13 cellular contexts compared by ENCODE assay signal in genomic region chr11:6203327-6203726, GRCh38. TPM values are rescaled to one million over a fixed set of nuclear protein-coding genes. Genes with fewer than 3 reads are reported as not detected.
DNase-seq lines count a peak whose midpoint lies in the region; ATAC-seq and TF ChIP-seq lines count a peak whose summit lies in the region.
"Had no signal": no experiment of that assay in that cellular context is flagged by ENCODE, and none has a peak within 500 bp of the region (broad histone marks: within the 10 kb centered on the region; RNA-seq: fewer than 3 reads in every experiment).

No MANE protein-coding gene starts in this region.

- H3K27ac ChIP-seq in testis: no peak overlapping the region
- H3K27ac ChIP-seq: transverse colon had no signal

- H3K9me3 ChIP-seq in testis: no peaks in the 10 kb centered on the region
- H3K9me3 ChIP-seq: transverse colon had no signal

- H3K4me1 Mint-ChIP-seq in activated T-cell treated with anti-CD3 and anti-CD28 coated beads, Interleukin-2, amount 50 U/mL, for 72 hours (ENCODE audit: low read depth): peaks cover 45% of the 10 kb centered on the region
- H3K4me1 Mint-ChIP-seq in stimulated activated naive B cell treated with anti-CD40 and anti-IgM and Interleukin-4, amounts not matched to agents 10 μg/mL and 1 μg/mL and 100 μg/mL, for 72 hours: peaks cover 8 to 13% of the 10 kb centered on the region in 2 donors

- peaks cover 1 to 2% of the 10 kb centered on the region in 2 donors for H3K36me3 Mint-ChIP-seq in activated T-cell treated with anti-CD3 and anti-CD28 coated beads, Interleukin-2, amount 50 U/mL, for 72 hours (ENCODE audit: insufficient read depth in 2 of 2)
- H3K36me3 Mint-ChIP-seq in stimulated activated naive B cell treated with anti-CD40 and anti-IgM and Interleukin-4, amounts not matched to agents 10 μg/mL and 1 μg/mL and 100 μg/mL, for 72 hours: peaks cover 18 to 27% of the 10 kb centered on the region in 2 donors

- H3K27me3 Mint-ChIP-seq in activated T-cell treated with anti-CD3 and anti-CD28 coated beads, Interleukin-2, amount 50 U/mL, for 72 hours (ENCODE audit: low read depth): peaks cover 3% of the 10 kb centered on the region
- no peaks in the 10 kb centered on the region for H3K27me3 Mint-ChIP-seq in stimulated activated naive B cell treated with anti-CD40 and anti-IgM and Interleukin-4, amounts not matched to agents 10 μg/mL and 1 μg/mL and 100 μg/mL, for 72 hours

- no peak overlapping the region for H3K4me3 ChIP-seq in testis
- H3K4me3 ChIP-seq: transverse colon had no signal

- no peaks in the 10 kb centered on the region for H3K27me3 ChIP-seq in testis
- H3K27me3 ChIP-seq: transverse colon had no signal

- H3K9me3 Mint-ChIP-seq in activated T-cell treated with anti-CD3 and anti-CD28 coated beads, Interleukin-2, amount 50 U/mL, for 72 hours: no peaks in the 10 kb centered on the region
- no peaks in the 10 kb centered on the region for H3K9me3 Mint-ChIP-seq in stimulated activated naive B cell treated with anti-CD40 and anti-IgM and Interleukin-4, amounts not matched to agents 10 μg/mL and 1 μg/mL and 100 μg/mL, for 72 hours
- H3K9me3 Mint-ChIP-seq: nephron progenitor cell had no signal

- TF ChIP-seq POLR2A in testis (IDR thresholded peaks at IDR 0.05): no peak

- no peak for TF ChIP-seq CTCF in testis (IDR thresholded peaks at IDR 0.05)

- H3K36me3 ChIP-seq in testis (ENCODE audit: low read depth, missing control alignments): no peaks in the 10 kb centered on the region

- H3K27ac Mint-ChIP-seq in activated T-cell treated with anti-CD3 and anti-CD28 coated beads, Interleukin-2, amount 50 U/mL, for 72 hours: peak overlapping the region; percentile 29
- H3K27ac Mint-ChIP-seq in stimulated activated naive B cell treated with anti-CD40 and anti-IgM and Interleukin-4, amounts not matched to agents 10 μg/mL and 1 μg/mL and 100 μg/mL, for 72 hours: no peak overlapping the region

- intact Hi-C loops in testis (cut with DNase I; ENCODE audit: low total_unique reads): no loop called here

- ATAC-seq in activated T-cell treated with anti-CD3 and anti-CD28 coated beads, Interleukin-2, amount 50 U/mL, for 72 hours (replicated peaks in 1 of 2): peak; percentile 27 to 33
- ATAC-seq in GM21737 (IDR thresholded peaks at IDR 0.05; ENCODE audit: unreplicated experiment): peak; percentile 63
- ATAC-seq in HG03520 (IDR thresholded peaks at IDR 0.05; ENCODE audit: unreplicated experiment): peak; percentile 52
- ATAC-seq in stimulated activated naive B cell treated with anti-CD40 and anti-IgM and Interleukin-4, amounts not matched to agents 10 μg/mL and 1 μg/mL and 100 μg/mL, for 72 hours (replicated peaks): peak; percentile 56 to 62

- DNase-seq in activated T-cell treated with anti-CD3 and anti-CD28 coated beads, Interleukin-2, amount 50 U/mL, for 72 hours: no peak
- DNase-seq in activated T-cell treated with anti-CD3 and anti-CD28 coated beads, Interleukin-2, amount 50 U/mL, for 1 hour: no peak
- DNase-seq in stimulated activated naive B cell treated with anti-CD40 and anti-IgM and Interleukin-4, amounts not matched to agents 10 μg/mL and 1 μg/mL and 100 μg/mL, for 72 hours: no peak
- no peak for DNase-seq in testis
- DNase-seq in NCI-H1436 (lab: John Stamatoyannopoulos, UW): no peak
- DNase-seq in SW 1271 (lab: John Stamatoyannopoulos, UW): no peak
- DNase-seq: activated gamma-delta T cell; nephron progenitor cell; stimulated activated CD4-positive, alpha-beta T cell treated with anti-CD3 and anti-CD28 coated beads, Interleukin-1b, Interleukin-23, amount 100 ng/mL, for 48 hours; transverse colon had no signal

- no peaks in the 10 kb centered on the region for H3K4me1 ChIP-seq in testis
- H3K4me1 ChIP-seq: transverse colon had no signal

- WGBS in testis, 2 donors: 73 to 76% methylated on average over 3 of the region's 3 CpGs

- peak overlapping the region; percentile 11 to 15 for H3K4me3 Mint-ChIP-seq in activated T-cell treated with anti-CD3 and anti-CD28 coated beads, Interleukin-2, amount 50 U/mL, for 72 hours
- no peak overlapping the region for H3K4me3 Mint-ChIP-seq in stimulated activated naive B cell treated with anti-CD40 and anti-IgM and Interleukin-4, amounts not matched to agents 10 μg/mL and 1 μg/mL and 100 μg/mL, for 72 hours
- H3K4me3 Mint-ChIP-seq: nephron progenitor cell had no signal

RNA-seq across cellular contexts. Expression of gene C11orf42, which starts 2.0 kb away (rescaled TPM):
- total RNA-seq in activated T-cell treated with anti-CD3 and anti-CD28 coated beads, Interleukin-2, amount 50 U/mL, for 72 hours: not detected
- 10 to 100 TPM; 10.1 to 38.5 TPM for total RNA-seq in testis
- polyA plus RNA-seq in testis (ENCODE audit: insufficient read depth, low read depth, low replicate concordance): 28.9 TPM
- total RNA-seq: NCI-H460, transverse colon had no signal

RNA-seq across cellular contexts. Expression of gene OR52W1, which starts 4.3 kb away (rescaled TPM):
- not detected for total RNA-seq in activated T-cell treated with anti-CD3 and anti-CD28 coated beads, Interleukin-2, amount 50 U/mL, for 72 hours
- not detected for total RNA-seq in testis
- polyA plus RNA-seq in testis (ENCODE audit: insufficient read depth, low read depth, low replicate concordance): not detected
- total RNA-seq: NCI-H460, transverse colon had no signal

RNA-seq across cellular contexts. Expression of gene FHIP1B, which starts 31.1 kb away (rescaled TPM):
- total RNA-seq in activated T-cell treated with anti-CD3 and anti-CD28 coated beads, Interleukin-2, amount 50 U/mL, for 72 hours: 10 to 100 TPM; 22.8 to 26.8 TPM
- 100 to 1,000 TPM; 134 to 156 TPM for total RNA-seq in testis
- 98.3 TPM for polyA plus RNA-seq in testis (ENCODE audit: insufficient read depth, low read depth, low replicate concordance)

RNA-seq across cellular contexts. Expression of gene OR52B2, which starts 33.2 kb away (rescaled TPM):
- total RNA-seq in activated T-cell treated with anti-CD3 and anti-CD28 coated beads, Interleukin-2, amount 50 U/mL, for 72 hours: not detected
- total RNA-seq in testis: under 1 TPM in 1 of 2 donors, not detected in 1; 0.68 TPM
- not detected for polyA plus RNA-seq in testis (ENCODE audit: insufficient read depth, low read depth, low replicate concordance)
- total RNA-seq: NCI-H460 had no signal

RNA-seq across cellular contexts. Expression of gene CNGA4, which starts 35.6 kb away (rescaled TPM):
- total RNA-seq in activated T-cell treated with anti-CD3 and anti-CD28 coated beads, Interleukin-2, amount 50 U/mL, for 72 hours: under 1 TPM; 0.29 to 0.46 TPM
- 1 to 10 TPM; 7.9 to 9.1 TPM for total RNA-seq in testis
- polyA plus RNA-seq in testis (ENCODE audit: insufficient read depth, low read depth, low replicate concordance): 14.4 TPM
- total RNA-seq: NCI-H460 had no signal

Comparison
In these comparisons a context has a peak if more than half of its experiments do, and no peak if none do; other contexts are left out.
1. H3K4me3 Mint-ChIP-seq: peak in activated T-cell treated with anti-CD3 and anti-CD28 coated beads, Interleukin-2, amount 50 U/mL, for 72 hours (2 of 2); none in stimulated activated naive B cell treated with anti-CD40 and anti-IgM and Interleukin-4, amounts not matched to agents 10 μg/mL and 1 μg/mL and 100 μg/mL, for 72 hours (0 of 2).
2. RNA of gene C11orf42, which starts 2.0 kb away (total RNA-seq): 10.1 to 38.5 TPM in testis; not detected in activated T-cell treated with anti-CD3 and anti-CD28 coated beads, Interleukin-2, amount 50 U/mL, for 72 hours; every median in the first group is over 10 times any median in the second.
3. RNA of gene FHIP1B, which starts 31.1 kb away (total RNA-seq): 134 to 156 TPM in testis; 22.8 to 26.8 TPM in activated T-cell treated with anti-CD3 and anti-CD28 coated beads, Interleukin-2, amount 50 U/mL, for 72 hours; every median in the first group is over 4 times any median in the second.
4. Peak in every context shown above with its lines, with median percentiles within 50 percentile points of each other: ATAC-seq.